23 cellular contexts compared by ENCODE assay signal in the genomic region with DNA sequence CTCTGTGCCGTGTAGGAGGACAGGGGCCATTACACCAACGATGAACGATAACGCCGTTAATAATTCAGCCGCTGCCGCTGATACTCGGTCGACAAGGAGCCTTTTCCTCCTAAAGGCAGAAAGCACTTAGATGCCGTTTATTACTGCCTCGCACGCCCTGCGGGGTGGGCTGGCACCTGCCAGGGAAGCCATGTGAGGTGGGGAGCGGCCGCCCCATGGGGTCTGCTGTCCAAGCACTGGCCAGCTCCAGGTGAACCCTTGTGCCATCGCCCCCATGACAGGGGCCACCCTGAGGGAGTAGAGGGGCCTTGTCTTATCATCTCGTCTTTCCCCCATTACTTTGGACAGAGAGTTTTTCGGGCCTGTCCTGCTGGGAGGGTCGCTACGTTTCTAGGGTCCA. TPM values are rescaled to one million over a fixed set of nuclear protein-coding genes. Genes with fewer than 3 reads are reported as not detected.
"Had no signal": no experiment of that assay in that cellular context is flagged by ENCODE, and none has a peak within 500 bp of the region (broad histone marks: within the 10 kb centered on the region; RNA-seq: fewer than 3 reads in every experiment).

No MANE protein-coding gene starts in this region.

- H3K27ac Mint-ChIP-seq: activated CD4-positive, alpha-beta T cell treated with anti-CD3 and anti-CD28 coated beads for 36 hours; activated CD8-positive, alpha-beta T cell treated with anti-CD3 and anti-CD28 coated beads for 36 hours; activated naive CD4-positive, alpha-beta T cell treated with anti-CD3 and anti-CD28 coated beads, Interleukin-2, amount 10 ng/mL, durations not matched to agents 7 days and 5 days; activated T-cell treated with anti-CD3 and anti-CD28 coated beads, Interleukin-2, amount 50 U/mL, for 72 hours; activated T-helper 2 cell treated with anti-CD3 and anti-CD28 coated beads, Interferon-gamma antibody, Interleukin-2, Interleukin-4, amounts not matched to agents 10 μg/mL and 5 μg/mL and 100 μg/mL, durations not matched to agents 14 hours and 24 hours and 36 hours; T-cell had no signal

- H3K9me3 Mint-ChIP-seq: activated CD8-positive, alpha-beta T cell treated with anti-CD3 and anti-CD28 coated beads for 36 hours; activated naive CD4-positive, alpha-beta T cell treated with anti-CD3 and anti-CD28 coated beads, Interleukin-2, amount 10 ng/mL, durations not matched to agents 7 days and 5 days; activated T-cell treated with anti-CD3 and anti-CD28 coated beads, Interleukin-2, amount 50 U/mL, for 72 hours; activated T-helper 2 cell treated with anti-CD3 and anti-CD28 coated beads, Interferon-gamma antibody, Interleukin-2, Interleukin-4, amounts not matched to agents 10 μg/mL and 5 μg/mL and 100 μg/mL, durations not matched to agents 14 hours and 24 hours and 36 hours; central memory CD8-positive, alpha-beta T cell; T-cell had no signal

- H3K27me3 Mint-ChIP-seq: activated CD4-positive, alpha-beta T cell treated with anti-CD3 and anti-CD28 coated beads for 36 hours; activated CD8-positive, alpha-beta T cell treated with anti-CD3 and anti-CD28 coated beads for 36 hours; central memory CD8-positive, alpha-beta T cell; T-cell had no signal

- H3K4me3 ChIP-seq: SK-N-MC had no signal

- H3K36me3 Mint-ChIP-seq: activated naive CD4-positive, alpha-beta T cell treated with anti-CD3 and anti-CD28 coated beads, Interleukin-2, amount 10 ng/mL, durations not matched to agents 7 days and 5 days; T-cell had no signal

- DNase-seq: activated CD4-positive, alpha-beta T cell treated with anti-CD3 and anti-CD28 coated beads for 36 hours; activated CD4-positive, alpha-beta T cell treated with anti-CD3 and anti-CD28 coated beads, Interleukin-2, amount 50 U/mL, for 1 hour; activated CD8-positive, alpha-beta memory T cell treated with anti-CD3 and anti-CD28 coated beads, Interleukin-2, amount 50 U/mL, for 4 hours; activated CD8-positive, alpha-beta T cell treated with anti-CD3 and anti-CD28 coated beads for 36 hours; activated gamma-delta T cell treated with Interleukin-2 at 50 U/mL for 16 hours; activated naive CD4-positive, alpha-beta T cell treated with anti-CD3 and anti-CD28 coated beads, Interleukin-2, amount 10 ng/mL, durations not matched to agents 7 days and 5 days; activated T-cell treated with anti-CD3 and anti-CD28 coated beads, Interleukin-2, amount 50 U/mL, for 72 hours; Kasumi-1; KBM-7; NCI-H1105 treated with DMSO at 0.1 percent for 48 hours; NCI-H1436 treated with DMSO at 0.1 percent for 48 hours; NCI-H1930; NCI-H2171 treated with DMSO at 0.1 percent for 48 hours; NCI-H226; NCI-H526; NCI-H774; T-cell; WERI-Rb-1 had no signal

- H3K4me3 Mint-ChIP-seq: activated CD4-positive, alpha-beta T cell treated with anti-CD3 and anti-CD28 coated beads for 36 hours; activated CD8-positive, alpha-beta T cell treated with anti-CD3 and anti-CD28 coated beads for 36 hours; activated naive CD4-positive, alpha-beta T cell treated with anti-CD3 and anti-CD28 coated beads, Interleukin-2, amount 10 ng/mL, durations not matched to agents 7 days and 5 days; activated T-cell treated with anti-CD3 and anti-CD28 coated beads, Interleukin-2, amount 50 U/mL, for 72 hours; central memory CD8-positive, alpha-beta T cell; T-cell had no signal

RNA-seq across cellular contexts. Expression of a gene that starts 34.2 kb away (rescaled TPM):
- total RNA-seq: activated T-helper 2 cell treated with anti-CD3 and anti-CD28 coated beads, Interferon-gamma antibody, Interleukin-2, Interleukin-4, amounts not matched to agents 10 μg/mL and 5 μg/mL and 100 μg/mL, durations not matched to agents 14 hours and 24 hours and 36 hours; OCI-LY7; T-helper 2 cell treated with Interferon-gamma antibody and Interleukin-4, amounts not matched to agents 100 ng/mL and 5 ng/mL, for 36 hours had no signal
